In genomic region chr2:215552144-215552580, GRCh38 we compare ENCODE assay signal across 25 cellular contexts.
"Had no signal": no experiment of that assay in that cellular context is flagged by ENCODE, and none has a peak within 500 bp of the region (broad histone marks: within the 10 kb centered on the region; RNA-seq: fewer than 3 reads in every experiment).

No MANE protein-coding gene starts in this region.

- H3K27ac ChIP-seq: colonic mucosa, epithelial cell of prostate, esophagus squamous epithelium, foreskin keratinocyte, gastroesophageal sphincter, heart left ventricle, hepatocyte, left lung, lower lobe of right lung had no signal

- FAIRE-seq: endometrium, frontal cortex had no signal

- H3K36me3 ChIP-seq: colonic mucosa, esophagus squamous epithelium, gastroesophageal sphincter, heart left ventricle, left lung, lower lobe of right lung had no signal

- DNase-seq: colonic mucosa; cortex of kidney; effector CD8-positive, alpha-beta T cell; effector memory CD8-positive, alpha-beta T cell; endodermal cell; erythroblast; esophagus squamous epithelium; foreskin keratinocyte; heart left ventricle; hypothalamus; immature natural killer cell; islet precursor cell; left cardiac atrium; left lung; left ventricle myocardium superior; lower lobe of right lung; mesenchymal stem cell; mucosa of descending colon; naive B cell had no signal

- H3K9me3 ChIP-seq: colonic mucosa, esophagus squamous epithelium, gastroesophageal sphincter, heart left ventricle, left lung, lower lobe of right lung, mucosa of descending colon had no signal

- H3K4me2 ChIP-seq: hepatocyte had no signal

- H2AFZ ChIP-seq: hepatocyte had no signal

- H3K4me3 ChIP-seq: colonic mucosa, esophagus squamous epithelium, gastroesophageal sphincter, heart left ventricle, hepatocyte, left lung, lower lobe of right lung, mucosa of descending colon had no signal

- H3K27me3 ChIP-seq: colonic mucosa, esophagus squamous epithelium, foreskin keratinocyte, gastroesophageal sphincter, heart left ventricle, hepatocyte, left lung had no signal

- ATAC-seq: effector memory CD8-positive, alpha-beta T cell; esophagus mucosa; foreskin keratinocyte; gastroesophageal sphincter; heart left ventricle; left cardiac atrium; left lung; left ventricle myocardium superior; lower lobe of right lung; mucosa of descending colon had no signal

- H3K4me1 ChIP-seq: colonic mucosa, esophagus squamous epithelium, gastroesophageal sphincter, heart left ventricle, left lung, lower lobe of right lung had no signal

- H3K79me2 ChIP-seq: hepatocyte had no signal
